Comparison of ENCODE assay signal across 8 cellular contexts in genomic region chr12:30696103-30696408, GRCh38. TPM values are rescaled to one million over a fixed set of nuclear protein-coding genes. Genes with fewer than 3 reads are reported as not detected.
DNase-seq lines count a peak whose midpoint lies in the region; ATAC-seq and TF ChIP-seq lines count a peak whose summit lies in the region.

No MANE protein-coding gene starts in this region.

- POLR2A ChIA-PET in HEK293T (lab: Yijun Ruan, JAX) (interaction anchor here (0.8 to 1.5 kb wide), 9 partner anchors 10 to 100 kb away, joined by 3 to 7 read pairs (median 4); no protein-coding TSS in a partner anchor), RWPE1 (lab: Yijun Ruan, JAX; ENCODE audit: low non-redundant PET) (interaction anchor here (0.6 to 1.3 kb wide), 4 partner anchors 17 to 562 kb away, joined by 3 to 6 read pairs (median 4); no protein-coding TSS in a partner anchor)

- CTCF ChIA-PET in HEK293T (lab: Yijun Ruan, JAX) (interaction anchor here (0.6 to 1.0 kb wide), 4 partner anchors 29 to 1925 kb away, joined by 3 to 4 read pairs (median 3); no protein-coding TSS in a partner anchor), RWPE1 (lab: Yijun Ruan, JAX) (interaction anchor here (0.6 to 0.7 kb wide), 3 partner anchors 67 to 1094 kb away, joined by 4 to 7 read pairs (median 6); no protein-coding TSS in a partner anchor)

- TF ChIP-seq CTCF in RWPE1 (conservative IDR thresholded peaks at IDR 0.05; ENCODE audit: low read depth) (no peak), fibroblast of villous mesenchyme (IDR thresholded peaks at IDR 0.05; ENCODE audit: insufficient read depth, low read depth, low read length) (no peak), spleen (IDR thresholded peaks at IDR 0.05 in 8 of 11, conservative IDR thresholded peaks at IDR 0.05 in 3 of 11) (no peak)

- no peaks in the 10 kb centered on the region for H3K9me3 ChIP-seq in spleen

- H3K4me3 ChIP-seq in fibroblast of villous mesenchyme (ENCODE audit: low read depth, low read length) (peak overlapping the region; percentile 98), spleen (peak overlapping the region; percentile 73 to 98 (median 94))

- ATAC-seq in GM18498 (IDR thresholded peaks at IDR 0.05; ENCODE audit: unreplicated experiment): peak; percentile 38

- H3K27ac ChIP-seq in RWPE1 (peak overlapping the region; percentile 79), spleen (peak overlapping the region; percentile 67 to 88 (median 79))

- peaks cover 15 to 54% (median 36%) of the 10 kb centered on the region in 6 donors for H3K4me1 ChIP-seq in spleen

- H3K36me3 ChIP-seq in spleen: no peaks in the 10 kb centered on the region

- no peaks in the 10 kb centered on the region for H3K27me3 ChIP-seq in spleen (replicated peaks in 1 of 7)

- 12 to 17% (median 15%) methylated on average over 6 of the region's 6 CpGs for WGBS in spleen, 5 donors

- TF ChIP-seq POLR2A in spleen (IDR thresholded peaks at IDR 0.05): no peak

- DNase-seq in HEK293T (ENCODE audit: extremely low spot score) (no peak), RWPE1 (ENCODE audit: low spot score) (no peak), fibroblast of villous mesenchyme (ENCODE audit: low read depth) (no peak), spleen (no peak), mucosa of gallbladder (ENCODE audit: low spot score) (no peak), NCI-H1092 (lab: John Stamatoyannopoulos, UW) (no peak), DMS53 treated with DMSO at 0.1 percent for 48 hours (lab: John Stamatoyannopoulos, UW; ENCODE audit: unreplicated experiment) (no peak)

- intact Hi-C loops in spleen (cut with DNase I; ENCODE audit: low total_unique reads): loop anchor here (10.0 kb wide), 1 partner anchor 49 kb away; no protein-coding TSS in a partner anchor

TF ChIP-seq in HEK293T, 16 proteins besides CTCF, POLR2A, EP300 and RAD21:
- TF ChIP-seq L3MBTL2 (conservative IDR thresholded peaks at IDR 0.05) (peak; percentile 19), PKNOX1 (IDR thresholded peaks at IDR 0.05) (no peak)

RNA-seq across cellular contexts. Expression of gene IPO8, which starts 0.4 kb away (rescaled TPM):
- total RNA-seq in fibroblast of villous mesenchyme (26.7 and 35.4 TPM in 2 replicates), spleen (10 to 100 TPM; 44.5 to 68.2 (median 52.6) TPM), mucosa of gallbladder (48.0 TPM)
- 10 to 100 TPM in 2 of 3 donors, 1 to 10 TPM in 1; 8.5 to 15.4 (median 10.2) TPM for polyA plus RNA-seq in spleen

RNA-seq across cellular contexts. Expression of gene CAPRIN2, which starts 58.7 kb away (rescaled TPM):
- total RNA-seq in fibroblast of villous mesenchyme (19.0 and 19.4 TPM in 2 replicates), spleen (10 to 100 TPM; 20.5 to 54.5 (median 26.8) TPM), mucosa of gallbladder (15.9 TPM)
- 10 to 100 TPM; 11.4 to 22.9 (median 16.4) TPM for polyA plus RNA-seq in spleen
